8 cellular contexts compared by ENCODE assay signal in the genomic region with DNA sequence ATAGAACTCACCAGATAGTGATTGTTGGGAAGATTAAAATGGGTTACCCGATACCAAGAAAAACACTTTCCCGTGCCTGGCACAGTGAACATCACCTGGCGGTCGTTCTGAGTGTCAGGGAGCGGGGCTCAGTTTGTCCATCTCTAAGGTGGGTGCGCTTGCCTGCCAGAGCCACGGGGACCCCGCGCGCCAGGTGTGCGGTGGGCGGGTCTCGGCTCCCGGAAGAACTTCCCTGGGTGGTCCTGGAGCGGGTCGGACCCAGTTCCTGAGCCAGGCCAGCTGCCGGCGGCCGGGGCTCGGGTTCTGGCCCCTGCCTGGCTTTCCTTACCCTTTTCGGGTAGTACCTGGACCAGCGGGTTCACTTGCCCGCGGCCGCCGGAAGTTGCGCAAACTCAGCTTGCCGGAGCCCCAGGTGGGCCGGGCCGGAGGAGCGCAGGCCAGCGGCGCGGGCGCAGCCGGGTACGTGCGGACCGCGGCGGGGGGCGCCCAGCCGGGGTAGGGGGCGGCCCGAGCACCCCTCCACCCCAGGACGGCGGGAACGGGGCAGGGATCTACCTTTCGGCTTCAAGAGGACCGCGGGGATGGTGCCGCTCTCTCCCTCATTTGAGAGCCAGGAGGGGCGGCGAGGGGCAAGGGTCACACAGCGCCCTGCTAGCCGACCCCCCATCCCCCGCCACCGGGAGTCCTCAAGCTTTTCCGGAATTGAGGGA. TPM values are rescaled to one million over a fixed set of nuclear protein-coding genes. Genes with fewer than 3 reads are reported as not detected.
DNase-seq lines count a peak whose midpoint lies in the region; ATAC-seq and TF ChIP-seq lines count a peak whose summit lies in the region.

No MANE protein-coding gene starts in this region.

- peaks cover 57% of the 10 kb centered on the region for H3K4me1 ChIP-seq in suprapubic skin

- H3K4me3 Mint-ChIP-seq in activated CD4-positive, alpha-beta T cell treated with anti-CD3 and anti-CD28 coated beads, Interleukin-2, amount 10 ng/mL, durations not matched to agents 24 days and 14 days = peak overlapping the region; percentile 69
- peak overlapping the region; percentile 72 for H3K4me3 Mint-ChIP-seq in activated naive CD8-positive, alpha-beta T cell treated with anti-CD3 and anti-CD28 coated beads, Interleukin-2, amount 10 ng/mL, durations not matched to agents 7 days and 5 days

- no peak for ATAC-seq in activated naive CD8-positive, alpha-beta T cell treated with anti-CD3 and anti-CD28 coated beads, Interleukin-2, amount 10 ng/mL, durations not matched to agents 7 days and 5 days (ENCODE audit: low read depth)
- ATAC-seq in GM18861 (IDR thresholded peaks at IDR 0.05; ENCODE audit: unreplicated experiment) = no peak

- no peaks in the 10 kb centered on the region for H3K9me3 ChIP-seq in suprapubic skin

- POLR2A ChIA-PET in activated naive CD8-positive, alpha-beta T cell treated with anti-CD3 and anti-CD28 coated beads, Interleukin-2, amount 10 ng/mL, durations not matched to agents 7 days and 5 days (lab: Charles Lee) = interaction anchor here (1.1 to 7.8 kb wide), 2 partner anchors 8 to 14 kb away, joined by 3 to 98 read pairs; a partner anchor contains a TSS
- POLR2A ChIA-PET in HEK293T (lab: Yijun Ruan, JAX) = no interaction called here

- peak overlapping the region; percentile 67 for H3K4me3 ChIP-seq in suprapubic skin

- no peaks in the 10 kb centered on the region for H3K9me3 Mint-ChIP-seq in activated CD4-positive, alpha-beta T cell treated with anti-CD3 and anti-CD28 coated beads, Interleukin-2, amount 10 ng/mL, durations not matched to agents 24 days and 14 days
- H3K9me3 Mint-ChIP-seq in activated naive CD8-positive, alpha-beta T cell treated with anti-CD3 and anti-CD28 coated beads, Interleukin-2, amount 10 ng/mL, durations not matched to agents 7 days and 5 days = no peaks in the 10 kb centered on the region

- no peaks in the 10 kb centered on the region for H3K36me3 ChIP-seq in suprapubic skin

- no peak for TF ChIP-seq CTCF in suprapubic skin (IDR thresholded peaks at IDR 0.05)

- peaks cover 13% of the 10 kb centered on the region for H3K36me3 Mint-ChIP-seq in activated CD4-positive, alpha-beta T cell treated with anti-CD3 and anti-CD28 coated beads, Interleukin-2, amount 10 ng/mL, durations not matched to agents 24 days and 14 days (ENCODE audit: low read depth)
- peaks cover 21% of the 10 kb centered on the region for H3K36me3 Mint-ChIP-seq in activated naive CD8-positive, alpha-beta T cell treated with anti-CD3 and anti-CD28 coated beads, Interleukin-2, amount 10 ng/mL, durations not matched to agents 7 days and 5 days

- peak; percentile 81 for DNase-seq in activated CD4-positive, alpha-beta T cell treated with anti-CD3 and anti-CD28 coated beads, Interleukin-2, amount 10 ng/mL, durations not matched to agents 24 days and 14 days
- no peak for DNase-seq in activated CD4-positive, alpha-beta T cell treated with anti-CD3 and anti-CD28 coated beads for 1 hour
- peak; percentile 65 for DNase-seq in activated naive CD8-positive, alpha-beta T cell treated with anti-CD3 and anti-CD28 coated beads, Interleukin-2, amount 10 ng/mL, durations not matched to agents 7 days and 5 days
- peak; percentile 71 for DNase-seq in islet precursor cell
- DNase-seq in suprapubic skin (ENCODE audit: low spot score in 2 of 2) = no peak
- DNase-seq in NCI-H1930 (lab: John Stamatoyannopoulos, UW) = no peak
- DNase-seq in HEK293T (ENCODE audit: extremely low spot score) = no peak

- no peaks in the 10 kb centered on the region for H3K27me3 Mint-ChIP-seq in activated CD4-positive, alpha-beta T cell treated with anti-CD3 and anti-CD28 coated beads, Interleukin-2, amount 10 ng/mL, durations not matched to agents 24 days and 14 days
- H3K27me3 Mint-ChIP-seq in activated naive CD8-positive, alpha-beta T cell treated with anti-CD3 and anti-CD28 coated beads, Interleukin-2, amount 10 ng/mL, durations not matched to agents 7 days and 5 days = no peaks in the 10 kb centered on the region

- intact Hi-C loops in activated CD4-positive, alpha-beta T cell treated with anti-CD3 and anti-CD28 coated beads, Interleukin-2, amount 10 ng/mL, durations not matched to agents 24 days and 14 days (cut with micrococcal nuclease) = loop anchor here (10.0 kb wide), 2 partner anchors 296 to 624 kb away; a partner anchor contains a TSS

- CTCF ChIA-PET in HEK293T (lab: Yijun Ruan, JAX) = interaction anchor here (0.6 kb wide), 1 partner anchor 116 kb away, joined by 3 read pairs; no protein-coding TSS in a partner anchor

- H3K27ac Mint-ChIP-seq in activated CD4-positive, alpha-beta T cell treated with anti-CD3 and anti-CD28 coated beads, Interleukin-2, amount 10 ng/mL, durations not matched to agents 24 days and 14 days = no peak overlapping the region
- H3K27ac Mint-ChIP-seq in activated naive CD8-positive, alpha-beta T cell treated with anti-CD3 and anti-CD28 coated beads, Interleukin-2, amount 10 ng/mL, durations not matched to agents 7 days and 5 days = no peak overlapping the region

- peaks cover 10% of the 10 kb centered on the region for H3K27me3 ChIP-seq in suprapubic skin

- no peak for TF ChIP-seq POLR2A in suprapubic skin (IDR thresholded peaks at IDR 0.05)

- no peak for TF ChIP-seq EP300 in suprapubic skin (IDR thresholded peaks at IDR 0.05)

- peak overlapping the region; percentile 87 for H3K27ac ChIP-seq in suprapubic skin

- WGBS in suprapubic skin = 29% methylated on average over 13 of the region's 59 CpGs

- H3K4me1 Mint-ChIP-seq in activated CD4-positive, alpha-beta T cell treated with anti-CD3 and anti-CD28 coated beads, Interleukin-2, amount 10 ng/mL, durations not matched to agents 24 days and 14 days = peaks cover 47% of the 10 kb centered on the region
- peaks cover 35% of the 10 kb centered on the region for H3K4me1 Mint-ChIP-seq in activated naive CD8-positive, alpha-beta T cell treated with anti-CD3 and anti-CD28 coated beads, Interleukin-2, amount 10 ng/mL, durations not matched to agents 7 days and 5 days

TF ChIP-seq in HEK293T, 16 proteins besides CTCF, POLR2A, EP300 and RAD21:
- TF ChIP-seq BHLHE40 (IDR thresholded peaks at IDR 0.05; ENCODE audit: borderline replicate concordance) (no peak), ELF4 (IDR thresholded peaks at IDR 0.05) (no peak), TARDBP (IDR thresholded peaks at IDR 0.05) (no peak), SP1 (IDR thresholded peaks at IDR 0.05) (no peak), ARNT (IDR thresholded peaks at IDR 0.05) (no peak), LEF1 (IDR thresholded peaks at IDR 0.05; ENCODE audit: borderline replicate concordance) (no peak), FOXM1 (IDR thresholded peaks at IDR 0.05; ENCODE audit: borderline replicate concordance) (no peak)

RNA-seq across cellular contexts. Expression of a gene that starts 7.5 kb away (rescaled TPM):
- total RNA-seq in activated CD4-positive, alpha-beta T cell treated with anti-CD3 and anti-CD28 coated beads, Interleukin-2, amount 10 ng/mL, durations not matched to agents 24 days and 14 days = 13.3 and 15.4 TPM in 2 replicates
- 10 to 100 TPM; 44.5 to 50.6 TPM for total RNA-seq in activated naive CD8-positive, alpha-beta T cell treated with anti-CD3 and anti-CD28 coated beads, Interleukin-2, amount 10 ng/mL, durations not matched to agents 7 days and 5 days
- 10 to 100 TPM; 16.9 to 57.0 (median 37.7) TPM for total RNA-seq in suprapubic skin

Comparison
In these comparisons a context has a peak if more than half of its experiments do, and no peak if none do; other contexts are left out.
1. DNase-seq: peak in activated CD4-positive, alpha-beta T cell treated with anti-CD3 and anti-CD28 coated beads, Interleukin-2, amount 10 ng/mL, durations not matched to agents 24 days and 14 days (single experiment), activated naive CD8-positive, alpha-beta T cell treated with anti-CD3 and anti-CD28 coated beads, Interleukin-2, amount 10 ng/mL, durations not matched to agents 7 days and 5 days (single experiment) and islet precursor cell (single experiment); none in activated CD4-positive, alpha-beta T cell treated with anti-CD3 and anti-CD28 coated beads for 1 hour (single experiment), suprapubic skin (0 of 2), NCI-H1930 (0 of 2) and HEK293T (single experiment).